Comparison of ENCODE assay signal across 6 cellular contexts in genomic region chr7:69452797-69453196, GRCh38.
"Had no signal": no experiment of that assay in that cellular context is flagged by ENCODE, and none has a peak within 500 bp of the region (broad histone marks: within the 10 kb centered on the region; RNA-seq: fewer than 3 reads in every experiment).

No MANE protein-coding gene starts in this region.

- DNase-seq: H9, HCEC 1CT, HFFc6, KBM-7 had no signal

- ATAC-seq: GM23338, HepG2 had no signal

- H3K4me3 ChIP-seq: GM23338 had no signal
